In the genomic region with DNA sequence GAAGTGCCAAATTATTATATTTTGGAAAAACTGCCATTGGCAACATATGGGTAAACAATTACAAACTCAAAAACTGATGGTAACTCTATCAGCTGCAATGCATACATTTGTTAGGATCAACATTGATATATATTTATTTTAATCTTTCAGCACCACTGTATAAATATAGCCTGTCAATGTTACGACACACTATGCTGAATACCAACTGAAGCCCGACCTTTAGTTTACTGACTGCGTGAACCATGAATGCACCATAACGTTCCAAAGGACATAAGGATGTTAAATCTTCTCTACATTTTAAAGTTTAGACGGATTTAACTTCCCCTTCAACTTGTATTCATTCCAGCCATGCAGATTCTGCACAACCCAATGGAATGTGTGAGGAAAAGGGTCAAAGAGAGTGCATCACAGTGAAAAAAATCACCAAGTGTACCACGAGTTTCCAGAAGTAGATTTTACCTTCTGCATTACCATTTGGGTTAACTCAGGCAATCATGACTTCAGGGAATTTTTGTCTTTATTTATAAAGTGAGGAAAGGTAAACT, we compare ENCODE assay signal across 12 cellular contexts.
"Had no signal": no experiment of that assay in that cellular context is flagged by ENCODE, and none has a peak within 500 bp of the region (broad histone marks: within the 10 kb centered on the region; RNA-seq: fewer than 3 reads in every experiment).

No MANE protein-coding gene starts in this region.

- FAIRE-seq: colon, endothelial cell of umbilical vein had no signal

- H3K4me1 ChIP-seq: parathyroid adenoma, upper lobe of right lung had no signal

- H3K9me3 ChIP-seq: upper lobe of right lung had no signal

- H3K4me3 Mint-ChIP-seq: activated naive CD4-positive, alpha-beta T cell treated with anti-CD3 and anti-CD28 coated beads, Interleukin-2, amount 50 U/mL, for 24 hours; stimulated activated naive B cell treated with anti-CD40 and anti-IgM and Interleukin-4, amounts not matched to agents 10 μg/mL and 1 μg/mL and 100 μg/mL, for 72 hours; T-helper 2 cell treated with Interferon-gamma antibody and Interleukin-4, amounts not matched to agents 5 μg/mL and 100 μg/mL, for 36 hours had no signal

- H3K36me3 Mint-ChIP-seq: activated naive CD4-positive, alpha-beta T cell treated with anti-CD3 and anti-CD28 coated beads, Interleukin-2, amount 50 U/mL, for 24 hours; stimulated activated naive B cell treated with anti-CD40 and anti-IgM and Interleukin-4, amounts not matched to agents 10 μg/mL and 1 μg/mL and 100 μg/mL, for 72 hours had no signal

- H3K36me3 ChIP-seq: cardiac muscle cell, upper lobe of right lung had no signal

- ATAC-seq: right cardiac atrium; stimulated activated naive B cell treated with anti-CD40 and anti-IgM and Interleukin-4, amounts not matched to agents 10 μg/mL and 1 μg/mL and 100 μg/mL, for 72 hours; upper lobe of right lung had no signal

- DNase-seq: right cardiac atrium; stimulated activated naive B cell treated with anti-CD40 and anti-IgM and Interleukin-4, amounts not matched to agents 10 μg/mL and 1 μg/mL and 100 μg/mL, for 72 hours; substantia nigra; SW 1271; upper lobe of right lung had no signal

- H2AFZ ChIP-seq: hepatocyte, parathyroid adenoma had no signal

- H3K79me2 ChIP-seq: hepatocyte, parathyroid adenoma had no signal

- H3K4me1 Mint-ChIP-seq: activated naive CD4-positive, alpha-beta T cell treated with anti-CD3 and anti-CD28 coated beads, Interleukin-2, amount 50 U/mL, for 24 hours had no signal

- H3K9ac ChIP-seq: parathyroid adenoma had no signal

- H3K4me2 ChIP-seq: hepatocyte had no signal

- H3K27ac Mint-ChIP-seq: activated naive CD4-positive, alpha-beta T cell treated with anti-CD3 and anti-CD28 coated beads, Interleukin-2, amount 50 U/mL, for 24 hours; stimulated activated naive B cell treated with anti-CD40 and anti-IgM and Interleukin-4, amounts not matched to agents 10 μg/mL and 1 μg/mL and 100 μg/mL, for 72 hours; T-helper 2 cell treated with Interferon-gamma antibody and Interleukin-4, amounts not matched to agents 5 μg/mL and 100 μg/mL, for 36 hours had no signal

- H3K27me3 ChIP-seq: cardiac muscle cell, hepatocyte, upper lobe of right lung had no signal

- H3K9me3 Mint-ChIP-seq: activated naive CD4-positive, alpha-beta T cell treated with anti-CD3 and anti-CD28 coated beads, Interleukin-2, amount 50 U/mL, for 24 hours; stimulated activated naive B cell treated with anti-CD40 and anti-IgM and Interleukin-4, amounts not matched to agents 10 μg/mL and 1 μg/mL and 100 μg/mL, for 72 hours; T-helper 2 cell treated with Interferon-gamma antibody and Interleukin-4, amounts not matched to agents 5 μg/mL and 100 μg/mL, for 36 hours had no signal

- H3K4me3 ChIP-seq: cardiac muscle cell, hepatocyte, upper lobe of right lung had no signal

- H3K27ac ChIP-seq: cardiac muscle cell, hepatocyte, parathyroid adenoma, upper lobe of right lung had no signal
